In the genomic region with DNA sequence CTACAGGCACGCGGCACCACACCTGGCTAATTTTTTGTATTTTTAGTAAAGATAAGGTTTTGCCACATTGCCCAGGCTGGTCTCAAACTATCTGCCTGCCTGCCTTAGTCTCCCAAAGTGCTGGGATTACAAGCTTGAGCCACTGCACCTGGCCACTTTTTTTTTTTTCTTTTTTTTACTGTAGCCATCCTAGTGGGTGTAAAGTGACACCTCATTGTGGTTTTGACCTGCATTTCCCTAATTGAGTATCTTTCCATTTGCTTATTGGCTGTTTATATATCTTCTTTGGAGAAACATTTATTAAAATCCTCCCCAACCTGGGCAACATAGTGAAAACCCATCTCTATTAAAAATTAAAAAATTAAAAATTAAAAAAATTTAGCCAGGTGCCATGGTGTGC, we compare ENCODE assay signal across 24 cellular contexts. TPM values are rescaled to one million over a fixed set of nuclear protein-coding genes. Genes with fewer than 3 reads are reported as not detected.
A peak's percentile ranks its signal among the peaks of the same experiment; 100 is the strongest.
DNase-seq lines count a peak whose midpoint lies in the region; ATAC-seq lines count a peak whose summit lies in the region.
"Had no signal": no experiment of that assay in that cellular context is flagged by ENCODE, and none has a peak within 500 bp of the region (broad histone marks: within the 10 kb centered on the region; RNA-seq: fewer than 3 reads in every experiment).

No MANE protein-coding gene starts in this region.

- no peaks in the 10 kb centered on the region for H3K36me3 Mint-ChIP-seq in activated T-cell treated with anti-CD3 and anti-CD28 coated beads, Interleukin-2, amount 50 U/mL, for 24 hours (ENCODE audit: low read depth)
- H3K36me3 Mint-ChIP-seq in T-cell: no peaks in the 10 kb centered on the region

- H3K9ac ChIP-seq in Karpas-422 (ENCODE audit: low read length): no peak overlapping the region
- H3K9ac ChIP-seq: BLaER1 treated with 17β-estradiol and CSF1 and Interleukin-3, amounts not matched to agents 10 nM and 100 nM; GM23248; KMS-11 had no signal

- no peaks in the 10 kb centered on the region for H3K27me3 Mint-ChIP-seq in activated T-cell treated with anti-CD3 and anti-CD28 coated beads, Interleukin-2, amount 50 U/mL, for 24 hours
- no peaks in the 10 kb centered on the region for H3K27me3 Mint-ChIP-seq in T-cell
- H3K27me3 Mint-ChIP-seq: CD4-positive, alpha-beta T cell had no signal

- H3K27ac ChIP-seq in Karpas-422 (ENCODE audit: low read length): peak overlapping the region; percentile 51
- H3K27ac ChIP-seq: BLaER1 treated with 17β-estradiol and CSF1 and Interleukin-3, amounts not matched to agents 10 nM and 100 nM; GM23248; KMS-11; SJSA1 had no signal

- no peaks in the 10 kb centered on the region for H3K36me3 ChIP-seq in Karpas-422 (ENCODE audit: insufficient read depth, low read length)
- H3K36me3 ChIP-seq: BLaER1 treated with 17β-estradiol and CSF1 and Interleukin-3, amounts not matched to agents 10 nM and 100 nM; SJSA1 had no signal

- H3K4me1 ChIP-seq in Karpas-422 (ENCODE audit: low read length): peaks cover 67% of the 10 kb centered on the region

- no peaks in the 10 kb centered on the region for H4K20me1 ChIP-seq in Karpas-422 (ENCODE audit: insufficient read depth, low read depth, low read length)
- H4K20me1 ChIP-seq: BLaER1 treated with 17β-estradiol and CSF1 and Interleukin-3, amounts not matched to agents 10 nM and 100 nM had no signal

- in situ Hi-C loops in ACHN (cut with HindIII; ENCODE audit: low pct_ligation_motif_present, low pct_unique_long_range_greater_than_20kb, low sequenced_read_pairs): no loop called here

- no peaks in the 10 kb centered on the region for H3K9me3 ChIP-seq in Karpas-422 (ENCODE audit: low read length)
- H3K9me3 ChIP-seq: BLaER1 treated with 17β-estradiol and CSF1 and Interleukin-3, amounts not matched to agents 10 nM and 100 nM; SJSA1 had no signal

- DNase-seq in activated T-cell treated with anti-CD3 and anti-CD28 coated beads, Interleukin-2, amount 50 U/mL, for 24 hours: no peak
- DNase-seq in activated T-cell treated with anti-CD3 and anti-CD28 coated beads for 4 hours (no peak), Karpas-422 (peak; percentile 61), T-cell (no peak), mesenteric fat pad (ENCODE audit: low spot score) (peak; percentile 37), DMS 273 (lab: John Stamatoyannopoulos, UW; ENCODE audit: unreplicated experiment) (no peak), ACHN (no peak)
- no peak for DNase-seq in stimulated activated CD4-positive, alpha-beta T cell treated with anti-CD3 and anti-CD28 coated beads, Interleukin-2, amount 100 ng/mL, for 48 hours
- DNase-seq: AML-193; CD4-positive, alpha-beta T cell; DMS53; GM23248; H7; NCI-H1092; NCI-H1417 treated with DMSO at 0.1 percent for 48 hours; NCI-H1694 treated with DMSO at 0.1 percent for 48 hours; NCI-H2081; NCI-H524 treated with DMSO at 0.1 percent for 48 hours; NCI-H774; Right ventricle myocardium superior; RPMI8226 had no signal

- no peaks in the 10 kb centered on the region for H3K9me2 ChIP-seq in Karpas-422 (replicated peaks; ENCODE audit: insufficient read depth, low read length)

- POLR2A ChIA-PET in T-cell (lab: Charles Lee): no interaction called here

- H2AFZ ChIP-seq in Karpas-422 (ENCODE audit: low read length): no peak overlapping the region
- H2AFZ ChIP-seq: GM23248 had no signal

- H3K27ac Mint-ChIP-seq in activated T-cell treated with anti-CD3 and anti-CD28 coated beads, Interleukin-2, amount 50 U/mL, for 24 hours: peak overlapping the region; percentile 55
- peak overlapping the region; percentile 58 to 71 for H3K27ac Mint-ChIP-seq in T-cell

- peaks cover 47% of the 10 kb centered on the region for H3K4me1 Mint-ChIP-seq in activated T-cell treated with anti-CD3 and anti-CD28 coated beads, Interleukin-2, amount 50 U/mL, for 24 hours (ENCODE audit: low read depth)
- H3K4me1 Mint-ChIP-seq in T-cell: peaks cover 36 to 42% (median 37%) of the 10 kb centered on the region in 3 donors

- ATAC-seq in T-cell (replicated peaks in 1 of 4): no peak

- H3K4me2 ChIP-seq in Karpas-422 (ENCODE audit: low read depth, low read length, poor library complexity, severe bottlenecking): no peak overlapping the region
- H3K4me2 ChIP-seq: BLaER1 treated with 17β-estradiol and CSF1 and Interleukin-3, amounts not matched to agents 10 nM and 100 nM; KMS-11 had no signal

- H3K79me2 ChIP-seq in Karpas-422 (ENCODE audit: low read length): peaks cover 6% of the 10 kb centered on the region; the same call in 1 of the 2 replicates

- no peaks in the 10 kb centered on the region for H3K9me3 Mint-ChIP-seq in activated T-cell treated with anti-CD3 and anti-CD28 coated beads, Interleukin-2, amount 50 U/mL, for 24 hours
- no peaks in the 10 kb centered on the region for H3K9me3 Mint-ChIP-seq in T-cell
- H3K9me3 Mint-ChIP-seq: CD4-positive, alpha-beta T cell had no signal

- CTCF ChIA-PET in T-cell (lab: Charles Lee): interaction anchor here in 1 of 2 donors (0.6 kb wide), 1 partner anchor 25 kb away, joined by 3 read pairs; no protein-coding TSS in a partner anchor

- no peak overlapping the region for H3K4me3 ChIP-seq in Karpas-422 (ENCODE audit: low read length)
- H3K4me3 ChIP-seq: BLaER1 treated with 17β-estradiol and CSF1 and Interleukin-3, amounts not matched to agents 10 nM and 100 nM; GM23248; SJSA1 had no signal

- H3K27me3 ChIP-seq in Karpas-422 (ENCODE audit: low read length): no peaks in the 10 kb centered on the region
- H3K27me3 ChIP-seq: BLaER1 treated with 17β-estradiol and CSF1 and Interleukin-3, amounts not matched to agents 10 nM and 100 nM; SJSA1 had no signal

- no peak overlapping the region for H3K4me3 Mint-ChIP-seq in activated T-cell treated with anti-CD3 and anti-CD28 coated beads, Interleukin-2, amount 50 U/mL, for 24 hours
- no peak overlapping the region for H3K4me3 Mint-ChIP-seq in T-cell
- H3K4me3 Mint-ChIP-seq: CD4-positive, alpha-beta T cell had no signal

RNA-seq across cellular contexts. Expression of gene PCBP1, which starts 12.0 kb away (rescaled TPM):
- total RNA-seq in Karpas-422 (2014; rRNA removed; shearing (Covaris generic); ENCODE audit: low replicate concordance): 91.7 and 128 TPM in 2 replicates
- total RNA-seq in T-cell: 100 to 1,000 TPM; 303 to 431 (median 386) TPM
- total RNA-seq in mesenteric fat pad: 399 TPM

Comparison
In these comparisons a context has a peak if more than half of its experiments do, and no peak if none do; other contexts are left out.
1. DNase-seq: peak in Karpas-422 (single experiment) and mesenteric fat pad (single experiment); none in activated T-cell treated with anti-CD3 and anti-CD28 coated beads, Interleukin-2, amount 50 U/mL, for 24 hours (single experiment), activated T-cell treated with anti-CD3 and anti-CD28 coated beads for 4 hours (single experiment), T-cell (0 of 34), DMS 273 (single experiment), stimulated activated CD4-positive, alpha-beta T cell treated with anti-CD3 and anti-CD28 coated beads, Interleukin-2, amount 100 ng/mL, for 48 hours (0 of 2) and ACHN (single experiment).